Comparison of ENCODE assay signal across 8 cellular contexts in genomic region chr9:126611592-126612328, GRCh38. TPM values are rescaled to one million over a fixed set of nuclear protein-coding genes. Genes with fewer than 3 reads are reported as not detected.
DNase-seq lines count a peak whose midpoint lies in the region; ATAC-seq and TF ChIP-seq lines count a peak whose summit lies in the region.

No MANE protein-coding gene starts in this region.

- peaks cover 46% of the 10 kb centered on the region for H3K27me3 ChIP-seq in PC-9 (ENCODE audit: insufficient read depth, low read depth)

- no peaks in the 10 kb centered on the region for H3K79me2 ChIP-seq in PC-9 (ENCODE audit: low read depth)

- H3K9me2 ChIP-seq in PC-9 (ENCODE audit: insufficient read depth) = no peaks in the 10 kb centered on the region

- H3K27me3 Mint-ChIP-seq in activated T-helper 1 cell treated with anti-CD3 and anti-CD28 coated beads, Interleukin-12 subunit alpha, Interleukin-12 subunit beta, Interleukin-2, Interleukin-4 antibody, amounts not matched to agents 30 ng/mL and 10 ng/mL and 1 ng/mL, durations not matched to agents 14 hours and 24 hours and 36 hours (ENCODE audit: insufficient read depth) = peaks cover 63% of the 10 kb centered on the region
- peaks cover 91% of the 10 kb centered on the region for H3K27me3 Mint-ChIP-seq in neural crest cell (ENCODE audit: low read depth)
- H3K27me3 Mint-ChIP-seq in stimulated activated naive CD8-positive, alpha-beta T cell treated with anti-CD3 and anti-CD28 coated beads, Interleukin-15, Interleukin-2, amounts not matched to agents 100 ng/mL and 50 ng/mL, for 24 hours = peaks cover 73% of the 10 kb centered on the region

- POLR2A ChIA-PET in PC-9 (lab: Charles Lee; ENCODE audit: unreplicated experiment) = no interaction called here

- H3K4me1 Mint-ChIP-seq in activated T-helper 1 cell treated with anti-CD3 and anti-CD28 coated beads, Interleukin-12 subunit alpha, Interleukin-12 subunit beta, Interleukin-2, Interleukin-4 antibody, amounts not matched to agents 30 ng/mL and 10 ng/mL and 1 ng/mL, durations not matched to agents 14 hours and 24 hours and 36 hours (ENCODE audit: low read depth) = peaks cover 8% of the 10 kb centered on the region
- peaks cover 18% of the 10 kb centered on the region for H3K4me1 Mint-ChIP-seq in neural crest cell
- peaks cover 19% of the 10 kb centered on the region for H3K4me1 Mint-ChIP-seq in stimulated activated naive CD8-positive, alpha-beta T cell treated with anti-CD3 and anti-CD28 coated beads, Interleukin-15, Interleukin-2, amounts not matched to agents 100 ng/mL and 50 ng/mL, for 24 hours (ENCODE audit: low read depth)

- H3K9me3 Mint-ChIP-seq in activated T-helper 1 cell treated with anti-CD3 and anti-CD28 coated beads, Interleukin-12 subunit alpha, Interleukin-12 subunit beta, Interleukin-2, Interleukin-4 antibody, amounts not matched to agents 30 ng/mL and 10 ng/mL and 1 ng/mL, durations not matched to agents 14 hours and 24 hours and 36 hours = no peaks in the 10 kb centered on the region
- no peaks in the 10 kb centered on the region for H3K9me3 Mint-ChIP-seq in neural crest cell
- no peaks in the 10 kb centered on the region for H3K9me3 Mint-ChIP-seq in stimulated activated naive CD8-positive, alpha-beta T cell treated with anti-CD3 and anti-CD28 coated beads, Interleukin-15, Interleukin-2, amounts not matched to agents 100 ng/mL and 50 ng/mL, for 24 hours

- no peak overlapping the region for H3K4me2 ChIP-seq in PC-9

- TF ChIP-seq CTCF in PC-9 (conservative IDR thresholded peaks at IDR 0.05) (peak; percentile 81), fibroblast of mammary gland (conservative IDR thresholded peaks at IDR 0.05; ENCODE audit: control insufficient read depth, insufficient read depth, low read depth, low read length) (peak; percentile 56), neural crest cell (conservative IDR thresholded peaks at IDR 0.05) (peak; percentile 90)

- H3K36me3 Mint-ChIP-seq in activated T-helper 1 cell treated with anti-CD3 and anti-CD28 coated beads, Interleukin-12 subunit alpha, Interleukin-12 subunit beta, Interleukin-2, Interleukin-4 antibody, amounts not matched to agents 30 ng/mL and 10 ng/mL and 1 ng/mL, durations not matched to agents 14 hours and 24 hours and 36 hours (ENCODE audit: low read depth) = no peaks in the 10 kb centered on the region
- no peaks in the 10 kb centered on the region for H3K36me3 Mint-ChIP-seq in neural crest cell (ENCODE audit: low read depth)
- no peaks in the 10 kb centered on the region for H3K36me3 Mint-ChIP-seq in stimulated activated naive CD8-positive, alpha-beta T cell treated with anti-CD3 and anti-CD28 coated beads, Interleukin-15, Interleukin-2, amounts not matched to agents 100 ng/mL and 50 ng/mL, for 24 hours (ENCODE audit: low read depth)

- H3K36me3 ChIP-seq in PC-9 (ENCODE audit: low read depth) = no peaks in the 10 kb centered on the region

- BruUV-seq in PC-9 (replicated peaks; lab: Mats Ljungman, UMichigan) = no TSS peak

- no peak overlapping the region for H3K4me3 Mint-ChIP-seq in activated T-helper 1 cell treated with anti-CD3 and anti-CD28 coated beads, Interleukin-12 subunit alpha, Interleukin-12 subunit beta, Interleukin-2, Interleukin-4 antibody, amounts not matched to agents 30 ng/mL and 10 ng/mL and 1 ng/mL, durations not matched to agents 14 hours and 24 hours and 36 hours
- peak overlapping the region; percentile 56 for H3K4me3 Mint-ChIP-seq in neural crest cell
- H3K4me3 Mint-ChIP-seq in stimulated activated naive CD8-positive, alpha-beta T cell treated with anti-CD3 and anti-CD28 coated beads, Interleukin-15, Interleukin-2, amounts not matched to agents 100 ng/mL and 50 ng/mL, for 24 hours = peak overlapping the region; percentile 51

- H3K4me3 ChIP-seq in PC-9 (no peak overlapping the region), fibroblast of mammary gland (ENCODE audit: control insufficient read depth, low read depth, low read length) (no peak overlapping the region)

- intact Hi-C loops in PC-9 (cut with micrococcal nuclease; ENCODE audit: unreplicated experiment) = loop anchor here (1.0 kb wide), 2 partner anchors 79 to 170 kb away; no protein-coding TSS in a partner anchor
- intact Hi-C loops in activated T-helper 1 cell treated with anti-CD3 and anti-CD28 coated beads, Interleukin-12 subunit alpha, Interleukin-12 subunit beta, Interleukin-2, Interleukin-4 antibody, amounts not matched to agents 30 ng/mL and 10 ng/mL and 1 ng/mL, durations not matched to agents 14 hours and 24 hours and 36 hours (cut with micrococcal nuclease) = loop anchor here (1.0 kb wide), 2 partner anchors 14 to 170 kb away; no protein-coding TSS in a partner anchor

- no peaks in the 10 kb centered on the region for H3K4me1 ChIP-seq in PC-9 (replicated peaks; ENCODE audit: insufficient read depth)

- no peak overlapping the region for H2AFZ ChIP-seq in PC-9

- peak overlapping the region; percentile 55 for H3K27ac Mint-ChIP-seq in activated T-helper 1 cell treated with anti-CD3 and anti-CD28 coated beads, Interleukin-12 subunit alpha, Interleukin-12 subunit beta, Interleukin-2, Interleukin-4 antibody, amounts not matched to agents 30 ng/mL and 10 ng/mL and 1 ng/mL, durations not matched to agents 14 hours and 24 hours and 36 hours
- no peak overlapping the region for H3K27ac Mint-ChIP-seq in neural crest cell (ENCODE audit: unreplicated experiment)
- H3K27ac Mint-ChIP-seq in stimulated activated naive CD8-positive, alpha-beta T cell treated with anti-CD3 and anti-CD28 coated beads, Interleukin-15, Interleukin-2, amounts not matched to agents 100 ng/mL and 50 ng/mL, for 24 hours = peak overlapping the region; percentile 47

- H3K27ac ChIP-seq in PC-9 = no peak overlapping the region

- no peaks in the 10 kb centered on the region for H4K20me1 ChIP-seq in PC-9 (ENCODE audit: insufficient read depth)

- no peaks in the 10 kb centered on the region for H3K9me3 ChIP-seq in PC-9 (ENCODE audit: insufficient read depth, low read depth)

- ATAC-seq in HG03565 (IDR thresholded peaks at IDR 0.05; ENCODE audit: unreplicated experiment) = no peak

- CTCF ChIA-PET in PC-9 (lab: Charles Lee) = no interaction called here

- DNase-seq in CMK (ENCODE audit: low read depth) (peak; percentile 17), HPDE6-E6E7 (ENCODE audit: extremely low spot score) (peak; percentile 65), PC-9 (peak in 1 of 2 experiments; percentile 81), fibroblast of mammary gland (ENCODE audit: low read depth) (peak; percentile 50), neural crest cell (ENCODE audit: low read depth, low spot score) (peak; percentile 88)
- peak; percentile 58 for DNase-seq in activated T-helper 1 cell treated with anti-CD3 and anti-CD28 coated beads, Interleukin-12 subunit alpha, Interleukin-12 subunit beta, Interleukin-2, Interleukin-4 antibody, amounts not matched to agents 30 ng/mL and 10 ng/mL and 1 ng/mL, durations not matched to agents 14 hours and 24 hours and 36 hours (ENCODE audit: low spot score)

- no peaks in the 10 kb centered on the region for H3F3A ChIP-seq in PC-9 (ENCODE audit: insufficient read depth, low read depth)

RNA-seq across cellular contexts. Expression of gene LMX1B, which starts 2.0 kb away (rescaled TPM):
- not detected in 2 replicates for total RNA-seq in PC-9 (2021)
- not detected in 2 replicates for total RNA-seq in activated T-helper 1 cell treated with anti-CD3 and anti-CD28 coated beads, Interleukin-12 subunit alpha, Interleukin-12 subunit beta, Interleukin-2, Interleukin-4 antibody, amounts not matched to agents 30 ng/mL and 10 ng/mL and 1 ng/mL, durations not matched to agents 14 hours and 24 hours and 36 hours
- total RNA-seq in neural crest cell = 6.9 and 10.5 TPM in 2 replicates
